In the genomic region with DNA sequence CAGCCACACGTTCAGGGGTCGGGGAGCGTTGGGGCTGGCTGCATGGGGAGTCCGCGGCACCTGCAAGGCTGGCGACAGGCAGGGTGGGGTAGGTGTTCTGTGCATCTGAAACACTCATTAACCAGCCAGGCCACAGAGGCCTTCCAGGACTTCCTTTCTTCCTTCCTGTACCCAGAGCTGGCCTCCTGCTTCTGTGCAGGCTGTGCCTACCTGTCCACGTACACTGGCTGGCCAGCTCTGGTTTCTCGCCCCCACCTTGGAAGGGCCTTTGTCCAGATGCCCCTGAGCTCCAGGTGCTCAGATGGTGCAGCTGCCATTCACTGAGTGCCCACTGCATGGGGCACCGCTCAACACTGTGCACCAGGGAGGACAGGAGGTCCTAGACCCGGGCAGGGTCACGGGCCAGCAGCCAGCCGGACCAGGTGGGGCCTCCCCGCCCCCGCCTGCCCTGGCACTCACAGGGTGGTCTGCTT, we compare ENCODE assay signal across 1 cellular context.
TF ChIP-seq lines count a peak whose summit lies in the region.

No MANE protein-coding gene starts in this region.

TF ChIP-seq in H1, 55 proteins besides CTCF, POLR2A, EP300 and RAD21:
- no peak for TF ChIP-seq CEBPB (IDR thresholded peaks at IDR 0.05; ENCODE audit: low read depth, low read length)
